Comparison of ENCODE assay signal across 2 cellular contexts in the genomic region with DNA sequence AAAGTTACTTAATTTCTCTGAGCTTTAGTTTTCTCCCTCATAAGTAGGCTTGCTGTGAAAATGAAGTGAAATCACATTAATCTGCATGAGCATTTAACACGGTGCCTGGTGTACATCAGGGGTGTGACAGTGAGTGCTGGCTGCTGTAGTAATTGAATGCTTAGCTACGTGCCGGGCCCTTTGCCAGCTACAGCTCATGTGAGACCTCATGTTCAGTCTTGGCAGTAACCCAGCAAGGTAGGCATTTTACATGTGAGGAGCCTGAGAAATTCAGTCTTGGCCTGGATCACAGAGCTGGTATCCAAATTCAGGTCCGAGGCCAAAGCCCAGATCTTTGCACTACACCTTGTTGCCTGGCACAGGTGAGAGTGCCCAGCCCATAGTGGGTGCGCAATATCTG.
TF ChIP-seq lines count a peak whose summit lies in the region.

No MANE protein-coding gene starts in this region.

TF ChIP-seq in HCT116, 20 proteins besides CTCF, POLR2A, EP300 and RAD21 (continued from another document):
- TF ChIP-seq EZH2phosphoT487 (IDR thresholded peaks at IDR 0.05; ENCODE audit: borderline replicate concordance), result no peak
- TF ChIP-seq FOSL1 (IDR thresholded peaks at IDR 0.05; ENCODE audit: low read depth), result no peak
- TF ChIP-seq, protein P1, sequence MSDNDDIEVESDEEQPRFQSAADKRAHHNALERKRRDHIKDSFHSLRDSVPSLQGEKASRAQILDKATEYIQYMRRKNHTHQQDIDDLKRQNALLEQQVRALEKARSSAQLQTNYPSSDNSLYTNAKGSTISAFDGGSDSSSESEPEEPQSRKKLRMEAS (IDR thresholded peaks at IDR 0.05), result no peak
- no peak for TF ChIP-seq SRF (IDR thresholded peaks at IDR 0.05; ENCODE audit: low read depth)
- TF ChIP-seq, protein P2, sequence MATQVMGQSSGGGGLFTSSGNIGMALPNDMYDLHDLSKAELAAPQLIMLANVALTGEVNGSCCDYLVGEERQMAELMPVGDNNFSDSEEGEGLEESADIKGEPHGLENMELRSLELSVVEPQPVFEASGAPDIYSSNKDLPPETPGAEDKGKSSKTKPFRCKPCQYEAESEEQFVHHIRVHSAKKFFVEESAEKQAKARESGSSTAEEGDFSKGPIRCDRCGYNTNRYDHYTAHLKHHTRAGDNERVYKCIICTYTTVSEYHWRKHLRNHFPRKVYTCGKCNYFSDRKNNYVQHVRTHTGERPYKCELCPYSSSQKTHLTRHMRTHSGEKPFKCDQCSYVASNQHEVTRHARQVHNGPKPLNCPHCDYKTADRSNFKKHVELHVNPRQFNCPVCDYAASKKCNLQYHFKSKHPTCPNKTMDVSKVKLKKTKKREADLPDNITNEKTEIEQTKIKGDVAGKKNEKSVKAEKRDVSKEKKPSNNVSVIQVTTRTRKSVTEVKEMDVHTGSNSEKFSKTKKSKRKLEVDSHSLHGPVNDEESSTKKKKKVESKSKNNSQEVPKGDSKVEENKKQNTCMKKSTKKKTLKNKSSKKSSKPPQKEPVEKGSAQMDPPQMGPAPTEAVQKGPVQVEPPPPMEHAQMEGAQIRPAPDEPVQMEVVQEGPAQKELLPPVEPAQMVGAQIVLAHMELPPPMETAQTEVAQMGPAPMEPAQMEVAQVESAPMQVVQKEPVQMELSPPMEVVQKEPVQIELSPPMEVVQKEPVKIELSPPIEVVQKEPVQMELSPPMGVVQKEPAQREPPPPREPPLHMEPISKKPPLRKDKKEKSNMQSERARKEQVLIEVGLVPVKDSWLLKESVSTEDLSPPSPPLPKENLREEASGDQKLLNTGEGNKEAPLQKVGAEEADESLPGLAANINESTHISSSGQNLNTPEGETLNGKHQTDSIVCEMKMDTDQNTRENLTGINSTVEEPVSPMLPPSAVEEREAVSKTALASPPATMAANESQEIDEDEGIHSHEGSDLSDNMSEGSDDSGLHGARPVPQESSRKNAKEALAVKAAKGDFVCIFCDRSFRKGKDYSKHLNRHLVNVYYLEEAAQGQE (IDR thresholded peaks at IDR 0.05; ENCODE audit: low read depth), result no peak
- TF ChIP-seq ZFX (IDR thresholded peaks at IDR 0.05), result no peak
- no peak for TF ChIP-seq EGR1 (IDR thresholded peaks at IDR 0.05; ENCODE audit: low read depth)
- no peak for TF ChIP-seq POLR2AphosphoS5 (IDR thresholded peaks at IDR 0.05; ENCODE audit: low read depth, low read length)
- TF ChIP-seq YY1 (IDR thresholded peaks at IDR 0.05; ENCODE audit: extremely low read depth, insufficient replicate concordance, low read depth, low read length), result no peak
- no peak for TF ChIP-seq SP1 (IDR thresholded peaks at IDR 0.05; ENCODE audit: low read depth)

TF ChIP-seq in SK-N-SH treated with all-trans-retinoic acid at 6 μM for 48 hours, 23 proteins besides CTCF, POLR2A, EP300 and RAD21 (continued from another document):
- TF ChIP-seq ESRRG (CRISPR knock-in tag; IDR thresholded peaks at IDR 0.05), result no peak
- TF ChIP-seq, protein P3, sequence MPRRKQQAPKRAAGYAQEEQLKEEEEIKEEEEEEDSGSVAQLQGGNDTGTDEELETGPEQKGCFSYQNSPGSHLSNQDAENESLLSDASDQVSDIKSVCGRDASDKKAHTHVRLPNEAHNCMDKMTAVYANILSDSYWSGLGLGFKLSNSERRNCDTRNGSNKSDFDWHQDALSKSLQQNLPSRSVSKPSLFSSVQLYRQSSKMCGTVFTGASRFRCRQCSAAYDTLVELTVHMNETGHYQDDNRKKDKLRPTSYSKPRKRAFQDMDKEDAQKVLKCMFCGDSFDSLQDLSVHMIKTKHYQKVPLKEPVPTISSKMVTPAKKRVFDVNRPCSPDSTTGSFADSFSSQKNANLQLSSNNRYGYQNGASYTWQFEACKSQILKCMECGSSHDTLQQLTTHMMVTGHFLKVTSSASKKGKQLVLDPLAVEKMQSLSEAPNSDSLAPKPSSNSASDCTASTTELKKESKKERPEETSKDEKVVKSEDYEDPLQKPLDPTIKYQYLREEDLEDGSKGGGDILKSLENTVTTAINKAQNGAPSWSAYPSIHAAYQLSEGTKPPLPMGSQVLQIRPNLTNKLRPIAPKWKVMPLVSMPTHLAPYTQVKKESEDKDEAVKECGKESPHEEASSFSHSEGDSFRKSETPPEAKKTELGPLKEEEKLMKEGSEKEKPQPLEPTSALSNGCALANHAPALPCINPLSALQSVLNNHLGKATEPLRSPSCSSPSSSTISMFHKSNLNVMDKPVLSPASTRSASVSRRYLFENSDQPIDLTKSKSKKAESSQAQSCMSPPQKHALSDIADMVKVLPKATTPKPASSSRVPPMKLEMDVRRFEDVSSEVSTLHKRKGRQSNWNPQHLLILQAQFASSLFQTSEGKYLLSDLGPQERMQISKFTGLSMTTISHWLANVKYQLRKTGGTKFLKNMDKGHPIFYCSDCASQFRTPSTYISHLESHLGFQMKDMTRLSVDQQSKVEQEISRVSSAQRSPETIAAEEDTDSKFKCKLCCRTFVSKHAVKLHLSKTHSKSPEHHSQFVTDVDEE (CRISPR knock-in tag; IDR thresholded peaks at IDR 0.05), result no peak
- TF ChIP-seq OSR1 (CRISPR knock-in tag; IDR thresholded peaks at IDR 0.05), result no peak
- no peak for TF ChIP-seq PPARA (CRISPR knock-in tag; IDR thresholded peaks at IDR 0.05; ENCODE audit: borderline replicate concordance)
- TF ChIP-seq ZFP3 (CRISPR knock-in tag; IDR thresholded peaks at IDR 0.05), result no peak
- TF ChIP-seq ZNF565 (CRISPR knock-in tag; conservative IDR thresholded peaks at IDR 0.05; ENCODE audit: low read depth), result no peak
- peak; percentile 69 for TF ChIP-seq ISL1 (CRISPR knock-in tag; IDR thresholded peaks at IDR 0.05)
- TF ChIP-seq, protein P4, sequence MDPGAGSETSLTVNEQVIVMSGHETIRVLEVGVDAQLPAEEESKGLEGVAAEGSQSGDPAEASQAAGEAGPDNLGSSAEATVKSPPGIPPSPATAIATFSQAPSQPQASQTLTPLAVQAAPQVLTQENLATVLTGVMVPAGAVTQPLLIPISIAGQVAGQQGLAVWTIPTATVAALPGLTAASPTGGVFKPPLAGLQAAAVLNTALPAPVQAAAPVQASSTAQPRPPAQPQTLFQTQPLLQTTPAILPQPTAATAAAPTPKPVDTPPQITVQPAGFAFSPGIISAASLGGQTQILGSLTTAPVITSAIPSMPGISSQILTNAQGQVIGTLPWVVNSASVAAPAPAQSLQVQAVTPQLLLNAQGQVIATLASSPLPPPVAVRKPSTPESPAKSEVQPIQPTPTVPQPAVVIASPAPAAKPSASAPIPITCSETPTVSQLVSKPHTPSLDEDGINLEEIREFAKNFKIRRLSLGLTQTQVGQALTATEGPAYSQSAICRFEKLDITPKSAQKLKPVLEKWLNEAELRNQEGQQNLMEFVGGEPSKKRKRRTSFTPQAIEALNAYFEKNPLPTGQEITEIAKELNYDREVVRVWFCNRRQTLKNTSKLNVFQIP (CRISPR knock-in tag; IDR thresholded peaks at IDR 0.05; ENCODE audit: borderline replicate concordance, low read depth), result no peak
- no peak for TF ChIP-seq ZNF8 (CRISPR knock-in tag; IDR thresholded peaks at IDR 0.05)
- no peak for TF ChIP-seq BACH2 (CRISPR knock-in tag; IDR thresholded peaks at IDR 0.05; ENCODE audit: borderline replicate concordance)
- no peak for TF ChIP-seq ZC3H10 (CRISPR knock-in tag; IDR thresholded peaks at IDR 0.05)
- 0 out of 2 replicates have a peak, but pooled peaks have one; percentile 13 for TF ChIP-seq TCF4 (CRISPR knock-in tag; IDR thresholded peaks at IDR 0.05; ENCODE audit: borderline replicate concordance)
- no peak for TF ChIP-seq SNAI2 (CRISPR knock-in tag; IDR thresholded peaks at IDR 0.05)
- TF ChIP-seq, protein P5, sequence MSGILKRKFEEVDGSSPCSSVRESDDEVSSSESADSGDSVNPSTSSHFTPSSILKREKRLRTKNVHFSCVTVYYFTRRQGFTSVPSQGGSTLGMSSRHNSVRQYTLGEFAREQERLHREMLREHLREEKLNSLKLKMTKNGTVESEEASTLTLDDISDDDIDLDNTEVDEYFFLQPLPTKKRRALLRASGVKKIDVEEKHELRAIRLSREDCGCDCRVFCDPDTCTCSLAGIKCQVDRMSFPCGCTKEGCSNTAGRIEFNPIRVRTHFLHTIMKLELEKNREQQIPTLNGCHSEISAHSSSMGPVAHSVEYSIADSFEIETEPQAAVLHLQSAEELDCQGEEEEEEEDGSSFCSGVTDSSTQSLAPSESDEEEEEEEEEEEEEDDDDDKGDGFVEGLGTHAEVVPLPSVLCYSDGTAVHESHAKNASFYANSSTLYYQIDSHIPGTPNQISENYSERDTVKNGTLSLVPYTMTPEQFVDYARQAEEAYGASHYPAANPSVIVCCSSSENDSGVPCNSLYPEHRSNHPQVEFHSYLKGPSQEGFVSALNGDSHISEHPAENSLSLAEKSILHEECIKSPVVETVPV (CRISPR knock-in tag; IDR thresholded peaks at IDR 0.05), result no peak
TF ChIP-seq in SK-N-SH treated with all-trans-retinoic acid at 6 μM for 48 hours: peak in this region for 2.
